Comparison of ENCODE assay signal across 8 cellular contexts in the genomic region with DNA sequence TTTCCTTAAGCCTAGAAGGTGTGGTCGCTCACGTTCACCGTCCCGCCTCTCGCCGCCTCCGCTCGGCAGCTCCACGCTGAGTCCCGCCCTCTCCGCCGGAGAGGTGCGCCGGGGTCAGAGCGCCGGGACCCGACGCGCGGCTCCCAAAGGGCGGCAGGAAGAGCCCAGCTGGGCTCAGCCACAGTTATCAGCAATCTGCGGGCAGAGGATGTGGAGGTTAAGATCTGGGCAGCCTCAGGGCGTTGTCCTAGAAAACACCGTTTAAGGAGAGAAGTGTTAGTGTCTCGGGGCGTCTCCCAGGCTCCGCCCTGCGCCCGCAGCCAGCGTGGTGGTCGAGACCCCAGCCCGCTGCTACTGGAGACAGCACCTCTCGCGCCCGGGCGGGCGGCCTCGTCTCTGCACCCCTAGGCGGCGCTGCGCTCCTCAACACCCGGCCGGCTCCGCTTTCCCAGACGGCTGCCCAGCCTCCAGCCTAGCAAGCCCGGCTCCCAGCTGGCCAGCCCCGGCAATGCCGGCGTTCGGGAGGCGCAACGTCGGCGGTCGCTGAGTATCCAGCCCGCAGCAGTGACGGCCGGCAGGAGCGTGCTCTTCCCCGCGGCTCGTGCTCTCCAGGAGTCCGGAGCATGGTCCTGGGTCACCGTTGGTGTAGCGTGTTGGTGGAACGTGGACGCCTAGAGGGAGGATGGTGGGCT. TPM values are rescaled to one million over a fixed set of nuclear protein-coding genes. Genes with fewer than 3 reads are reported as not detected.
DNase-seq lines count a peak whose midpoint lies in the region; ATAC-seq lines count a peak whose summit lies in the region.

PCDHAC1 (plus strand) TSS at position 89 of the 692 bp plus-strand sequence; CDS start at position 683, 594 bp downstream.

- no peak within 1 kb of the TSS for H3K27ac ChIP-seq in iPS-18a (ENCODE audit: low read length)

- no peaks in the 10 kb centered on the region for H3K9me3 ChIP-seq in iPS-18a (ENCODE audit: control insufficient read depth, low read depth, low read length)

- ATAC-seq in sciatic nerve: peak; percentile 89
- ATAC-seq in HG03520 (IDR thresholded peaks at IDR 0.05; ENCODE audit: unreplicated experiment): no peak
- no peak for ATAC-seq in HG02973 (IDR thresholded peaks at IDR 0.05; ENCODE audit: unreplicated experiment)

- peak within 1 kb of the TSS; percentile 77 for H3K4me3 ChIP-seq in iPS-18a (ENCODE audit: low read length)

- intact Hi-C loops in sciatic nerve (cut with DNase I): no loop called here

- in situ Hi-C loops in T47D (cut with HindIII; ENCODE audit: low pct_unique_long_range_greater_than_20kb, low sequenced_read_pairs): no loop called here

- DNase-seq in activated T-cell treated with anti-CD3 and anti-CD28 coated beads for 48 hours (ENCODE audit: low read depth): peak; percentile 26
- no peak for DNase-seq in activated T-cell treated with anti-CD3 and anti-CD28 coated beads for 4 hours
- DNase-seq in NCI-H69 (lab: John Stamatoyannopoulos, UW): peak; percentile 95
- DNase-seq in T47D (ENCODE audit: low read depth in 1 of 2, low spot score in 1 of 2): peak; percentile 81 to 82
- DNase-seq in sciatic nerve (ENCODE audit: low spot score): peak; percentile 83

- peaks cover 14% of the 10 kb centered on the region for H3K4me1 ChIP-seq in iPS-18a (ENCODE audit: control insufficient read depth, low read depth, low read length)

- H3K27me3 ChIP-seq in iPS-18a (ENCODE audit: control insufficient read depth, insufficient read depth, low read length): peaks cover 50% of the 10 kb centered on the region

- H3K36me3 ChIP-seq in iPS-18a (ENCODE audit: control insufficient read depth, low read depth, low read length): no peaks in the 10 kb centered on the region

- peak within 1 kb of the TSS; percentile 52 for H3K9ac ChIP-seq in iPS-18a (ENCODE audit: low read length)

RNA-seq across cellular contexts. Expression of gene PCDHAC1, which starts in this region (rescaled TPM):
- 0.71 TPM for total RNA-seq in sciatic nerve

Comparison
In these comparisons a context has a peak if more than half of its experiments do, and no peak if none do; other contexts are left out.
1. Peak in DNase-seq and ATAC-seq in sciatic nerve; RNA of the gene not detected or under 1 TPM.